15 cellular contexts compared by ENCODE assay signal in the genomic region with DNA sequence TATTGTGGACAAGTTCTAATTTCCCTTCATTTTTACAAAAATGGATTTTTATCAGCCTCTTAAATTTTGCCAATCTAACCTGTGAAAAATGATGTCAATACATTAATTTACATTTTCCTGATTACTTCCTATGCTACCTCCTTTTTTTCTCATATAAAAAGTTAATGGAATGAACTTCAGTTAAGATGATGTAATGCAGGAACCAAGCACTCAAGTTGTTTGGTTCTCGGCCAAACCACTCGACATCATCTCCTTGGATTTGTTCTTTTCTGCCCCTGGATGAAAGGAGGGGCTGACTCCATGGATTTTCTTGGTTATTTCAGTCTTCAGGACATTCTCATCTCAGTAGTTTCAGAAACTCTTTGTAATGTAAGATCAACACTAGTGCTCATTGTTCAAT.
DNase-seq lines count a peak whose midpoint lies in the region; ATAC-seq lines count a peak whose summit lies in the region.
"Had no signal": no experiment of that assay in that cellular context is flagged by ENCODE, and none has a peak within 500 bp of the region (broad histone marks: within the 10 kb centered on the region; RNA-seq: fewer than 3 reads in every experiment).

No MANE protein-coding gene starts in this region.

- ATAC-seq in GM21576 (IDR thresholded peaks at IDR 0.05; ENCODE audit: unreplicated experiment): no peak
- no peak for ATAC-seq in GM21619 (IDR thresholded peaks at IDR 0.05; ENCODE audit: unreplicated experiment)
- ATAC-seq: activated CD4-positive, alpha-beta T cell treated with anti-CD3 and anti-CD28 coated beads for 36 hours; effector memory CD8-positive, alpha-beta T cell had no signal

- peak; percentile 75 for DNase-seq in HS-27A (ENCODE audit: low read depth)
- DNase-seq in RPMI7951 (ENCODE audit: low read depth): peak; percentile 6
- DNase-seq in dedifferentiated amniotic fluid mesenchymal stem cell (ENCODE audit: extremely low spot score): peak; percentile 19
- DNase-seq in myocyte (ENCODE audit: low read depth): peak; percentile 50
- no peak for DNase-seq in MV-4-11 (lab: John Stamatoyannopoulos, UW)
- no peak for DNase-seq in inferior parietal cortex (ENCODE audit: extremely low spot score)
- DNase-seq: activated CD4-positive, alpha-beta T cell treated with anti-CD3 and anti-CD28 coated beads for 36 hours; cerebellar nuclear complex; effector memory CD8-positive, alpha-beta T cell; HFFc6; NCI-H1694 treated with DMSO at 0.1 percent for 48 hours; small intestine; stimulated activated CD8-positive, alpha-beta memory T cell treated with anti-CD3 and anti-CD28 coated beads, Interleukin-4, amount 100 ng/mL, for 48 hours had no signal

Comparison
In these comparisons a context has a peak if more than half of its experiments do, and no peak if none do; other contexts are left out.
1. DNase-seq: peak in HS-27A (single experiment), RPMI7951 (single experiment), dedifferentiated amniotic fluid mesenchymal stem cell (single experiment) and myocyte (single experiment); none in MV-4-11 (single experiment) and inferior parietal cortex (single experiment).